18 cellular contexts compared by ENCODE assay signal in the genomic region with DNA sequence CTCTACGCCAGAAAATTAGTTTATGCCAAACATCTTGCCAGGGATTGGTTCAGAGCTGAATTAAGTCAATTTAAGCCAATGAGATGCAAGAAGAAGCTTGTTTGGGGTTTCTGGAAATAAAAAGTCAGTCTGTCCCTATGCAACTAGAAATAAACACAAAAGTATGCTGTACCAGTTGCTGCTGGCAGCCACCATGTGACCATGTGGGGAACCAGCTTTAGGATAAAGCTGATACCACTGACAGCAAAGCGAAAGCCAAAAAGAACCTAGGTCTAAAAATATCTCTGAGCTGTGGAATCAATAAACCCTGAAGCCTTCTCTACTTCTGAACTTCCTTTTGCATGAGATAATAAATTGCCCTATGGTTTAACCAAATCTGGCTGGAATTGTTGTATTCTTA.
DNase-seq lines count a peak whose midpoint lies in the region; ATAC-seq and TF ChIP-seq lines count a peak whose summit lies in the region.
"Had no signal": no experiment of that assay in that cellular context is flagged by ENCODE, and none has a peak within 500 bp of the region (broad histone marks: within the 10 kb centered on the region; RNA-seq: fewer than 3 reads in every experiment).

No MANE protein-coding gene starts in this region.

- no peaks in the 10 kb centered on the region for H3K36me3 ChIP-seq in Karpas-422 (ENCODE audit: insufficient read depth, low read length)
- H3K36me3 ChIP-seq: BLaER1 treated with 17β-estradiol and CSF1 and Interleukin-3, amounts not matched to agents 10 nM and 100 nM had no signal

- DNase-seq in OCI-M1 (lab: John Stamatoyannopoulos, UW) (peak; percentile 37), myocyte (ENCODE audit: low read depth) (peak; percentile 56), ACHN (no peak), Karpas-422 (no peak), NCI-H2029 treated with DMSO at 0.1 percent for 48 hours (lab: John Stamatoyannopoulos, UW) (no peak)
- DNase-seq: 8988T; AML-193; Caco-2; Calu3; CD4-positive, alpha-beta T cell; CD8-positive, alpha-beta T cell; DMS79 treated with DMSO at 0.1 percent for 48 hours; GF-D8 had no signal

- H3K9me3 ChIP-seq in Karpas-422 (ENCODE audit: low read length) = no peaks in the 10 kb centered on the region
- H3K9me3 ChIP-seq: BLaER1 treated with 17β-estradiol and CSF1 and Interleukin-3, amounts not matched to agents 10 nM and 100 nM; Caco-2 had no signal

- peaks cover 5% of the 10 kb centered on the region for H3K27me3 Mint-ChIP-seq in nephron (ENCODE audit: low read depth)
- H3K27me3 Mint-ChIP-seq: B cell had no signal

- H3K27me3 ChIP-seq in Karpas-422 (ENCODE audit: low read length) = no peaks in the 10 kb centered on the region
- H3K27me3 ChIP-seq: BLaER1 treated with 17β-estradiol and CSF1 and Interleukin-3, amounts not matched to agents 10 nM and 100 nM had no signal

- H4K20me1 ChIP-seq in Karpas-422 (ENCODE audit: insufficient read depth, low read depth, low read length) = no peaks in the 10 kb centered on the region
- H4K20me1 ChIP-seq: BLaER1 treated with 17β-estradiol and CSF1 and Interleukin-3, amounts not matched to agents 10 nM and 100 nM had no signal

- H2AFZ ChIP-seq in Karpas-422 (ENCODE audit: low read length) = no peak overlapping the region

- H3K9me3 Mint-ChIP-seq in nephron = no peaks in the 10 kb centered on the region
- H3K9me3 Mint-ChIP-seq: CD4-positive, alpha-beta T cell; CD8-positive, alpha-beta T cell had no signal

- H3K9me2 ChIP-seq in Karpas-422 (replicated peaks; ENCODE audit: insufficient read depth, low read length) = no peaks in the 10 kb centered on the region

- in situ Hi-C loops in ACHN (cut with HindIII; ENCODE audit: low pct_ligation_motif_present, low pct_unique_long_range_greater_than_20kb, low sequenced_read_pairs) = no loop called here

- H3K4me3 ChIP-seq in Karpas-422 (ENCODE audit: low read length) = no peak overlapping the region
- H3K4me3 ChIP-seq: BLaER1 treated with 17β-estradiol and CSF1 and Interleukin-3, amounts not matched to agents 10 nM and 100 nM had no signal

- TF ChIP-seq CTCF in nephron (IDR thresholded peaks at IDR 0.05; ENCODE audit: unreplicated experiment in 3 of 3) = no peak

- H3K36me3 Mint-ChIP-seq in nephron (ENCODE audit: low read depth) = no peaks in the 10 kb centered on the region
- H3K36me3 Mint-ChIP-seq: CD8-positive, alpha-beta T cell had no signal

- H3K9ac ChIP-seq in Karpas-422 (ENCODE audit: low read length) = no peak overlapping the region
- H3K9ac ChIP-seq: BLaER1 treated with 17β-estradiol and CSF1 and Interleukin-3, amounts not matched to agents 10 nM and 100 nM had no signal

- H3K4me2 ChIP-seq in Karpas-422 (ENCODE audit: low read depth, low read length, poor library complexity, severe bottlenecking) = no peak overlapping the region
- H3K4me2 ChIP-seq: BLaER1 treated with 17β-estradiol and CSF1 and Interleukin-3, amounts not matched to agents 10 nM and 100 nM had no signal

- peak overlapping the region; percentile 79 to 89 (median 86) for H3K27ac Mint-ChIP-seq in nephron
- H3K27ac Mint-ChIP-seq: B cell; CD4-positive, alpha-beta T cell; CD8-positive, alpha-beta T cell had no signal

- H3K4me1 ChIP-seq in Karpas-422 (ENCODE audit: low read length) = no peaks in the 10 kb centered on the region

- no peak for ATAC-seq in GM21717 (IDR thresholded peaks at IDR 0.05; ENCODE audit: unreplicated experiment)
- ATAC-seq: CD8-positive, alpha-beta T cell had no signal

- no peak overlapping the region for H3K4me3 Mint-ChIP-seq in nephron
- H3K4me3 Mint-ChIP-seq: B cell; CD4-positive, alpha-beta T cell; CD8-positive, alpha-beta T cell had no signal

- no peaks in the 10 kb centered on the region for H3K79me2 ChIP-seq in Karpas-422 (ENCODE audit: low read length)

- peaks cover 51% of the 10 kb centered on the region for H3K4me1 Mint-ChIP-seq in nephron
- H3K4me1 Mint-ChIP-seq: B cell had no signal

- H3K27ac ChIP-seq in Karpas-422 (ENCODE audit: low read length) = no peak overlapping the region
- H3K27ac ChIP-seq: BLaER1 treated with 17β-estradiol and CSF1 and Interleukin-3, amounts not matched to agents 10 nM and 100 nM; C4-2B had no signal

Comparison
In these comparisons a context has a peak if more than half of its experiments do, and no peak if none do; other contexts are left out.
1. DNase-seq: peak in OCI-M1 (single experiment) and myocyte (single experiment); none in ACHN (single experiment), Karpas-422 (single experiment) and NCI-H2029 treated with DMSO at 0.1 percent for 48 hours (single experiment).